Comparison of ENCODE assay signal across 9 cellular contexts in the genomic region with DNA sequence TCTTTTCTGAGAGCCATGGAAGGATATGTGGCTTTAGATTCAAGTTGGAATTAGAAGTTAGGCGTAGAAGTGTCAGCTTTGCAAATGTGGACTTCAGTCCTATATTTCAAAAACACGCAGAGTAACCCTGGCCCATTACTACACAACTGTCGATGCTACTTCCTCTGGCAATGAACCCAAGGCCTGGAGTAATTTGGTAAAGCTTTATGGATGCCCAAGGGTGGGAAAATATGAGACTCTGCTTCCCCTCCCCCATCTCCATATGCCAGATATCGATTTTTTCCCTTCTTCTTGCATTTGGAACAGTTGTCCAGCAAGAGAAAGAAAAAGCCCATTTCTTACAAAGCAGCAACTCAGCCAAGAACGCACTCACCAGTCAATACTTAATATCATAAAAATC. TPM values are rescaled to one million over a fixed set of nuclear protein-coding genes. Genes with fewer than 3 reads are reported as not detected.
DNase-seq lines count a peak whose midpoint lies in the region; ATAC-seq and TF ChIP-seq lines count a peak whose summit lies in the region.
"Had no signal": no experiment of that assay in that cellular context is flagged by ENCODE, and none has a peak within 500 bp of the region (broad histone marks: within the 10 kb centered on the region; RNA-seq: fewer than 3 reads in every experiment).

No MANE protein-coding gene starts in this region.

- peak overlapping the region; percentile 77 for H3K4me3 Mint-ChIP-seq in glutamatergic neuron (ENCODE audit: unreplicated experiment)

- POLR2A ChIA-PET in Panc1 (lab: Charles Lee): no interaction called here

- H3K4me3 ChIP-seq in Panc1 (ENCODE audit: low read depth in 2 of 2, low read length in 2 of 2) (no peak overlapping the region), spleen (no peak overlapping the region), brain microvascular endothelial cell (ENCODE audit: low read depth, low read length) (no peak overlapping the region)

- peak overlapping the region; percentile 97 for H3K27ac Mint-ChIP-seq in glutamatergic neuron (ENCODE audit: unreplicated experiment)

- TF ChIP-seq POLR2A in spleen (IDR thresholded peaks at IDR 0.05): no peak

- no TSS peak for BruUV-seq in Panc1 (replicated peaks; lab: Mats Ljungman, UMichigan)

- in situ Hi-C loops in Panc1 (cut with HindIII; ENCODE audit: low pct_unique_long_range_greater_than_20kb, low sequenced_read_pairs): no loop called here
- in situ Hi-C loops in brain microvascular endothelial cell (cut with HindIII; ENCODE audit: low pct_ligation_motif_present, low sequenced_read_pairs): no loop called here

- DNase-seq in NCI-H146 (lab: John Stamatoyannopoulos, UW) (peak; percentile 22), NCI-H146 treated with DMSO at 0.1 percent for 48 hours (lab: John Stamatoyannopoulos, UW; ENCODE audit: unreplicated experiment) (no peak), Panc1 (ENCODE audit: low read depth, low spot score) (no peak), glutamatergic neuron (no peak), spleen (no peak), brain microvascular endothelial cell (no peak), GF-D8 (lab: John Stamatoyannopoulos, UW) (no peak), HK-2 (ENCODE audit: unreplicated experiment) (no peak)
- DNase-seq: NCI-H1930 had no signal

- peaks cover 7% of the 10 kb centered on the region; the same call in 1 of the 2 replicates for H3K36me3 ChIP-seq in Panc1 (ENCODE audit: control insufficient read depth, insufficient read depth, low read length)
- H3K36me3 ChIP-seq in spleen: no peaks in the 10 kb centered on the region
- H3K36me3 ChIP-seq in brain microvascular endothelial cell (replicated peaks): no peaks in the 10 kb centered on the region

- H3K4me1 ChIP-seq in Panc1 (ENCODE audit: control insufficient read depth, insufficient read depth, low read length): peaks cover 27% of the 10 kb centered on the region
- peaks cover 18 to 79% (median 57%) of the 10 kb centered on the region in 6 donors for H3K4me1 ChIP-seq in spleen

- H3K9me3 ChIP-seq in Panc1 (ENCODE audit: control insufficient read depth, insufficient read depth, low read depth, low read length) (no peaks in the 10 kb centered on the region), spleen (no peaks in the 10 kb centered on the region)

- no peaks in the 10 kb centered on the region for H3K36me3 Mint-ChIP-seq in glutamatergic neuron (ENCODE audit: unreplicated experiment)

- CTCF ChIA-PET in Panc1 (lab: Charles Lee): no interaction called here

- no peaks in the 10 kb centered on the region for H3K27me3 ChIP-seq in Panc1 (ENCODE audit: control insufficient read depth, insufficient read depth, low read length)
- H3K27me3 ChIP-seq in spleen (replicated peaks in 1 of 7): no peaks in the 10 kb centered on the region
- H3K27me3 ChIP-seq in brain microvascular endothelial cell (replicated peaks): no peaks in the 10 kb centered on the region

- WGBS in spleen, 5 donors: 72 to 86% (median 76%) methylated on average over 5 of the region's 5 CpGs

- intact Hi-C loops in Panc1 (cut with micrococcal nuclease; ENCODE audit: unreplicated experiment): no loop called here
- intact Hi-C loops in spleen (cut with DNase I; ENCODE audit: low total_unique reads): loop anchor here (10.0 kb wide), 1 partner anchor 376 kb away; a partner anchor contains a TSS

- no peak for TF ChIP-seq CTCF in Panc1 (IDR thresholded peaks at IDR 0.05)
- no peak for TF ChIP-seq CTCF in glutamatergic neuron (IDR thresholded peaks at IDR 0.05; ENCODE audit: partially characterized antibody, unreplicated experiment)
- no peak for TF ChIP-seq CTCF in spleen (IDR thresholded peaks at IDR 0.05 in 8 of 11, conservative IDR thresholded peaks at IDR 0.05 in 3 of 11)
- no peak for TF ChIP-seq CTCF in brain microvascular endothelial cell (IDR thresholded peaks at IDR 0.05; ENCODE audit: low read depth, low read length, missing control alignments)

- H3K27ac ChIP-seq in Panc1 (ENCODE audit: low read length) (peak overlapping the region; percentile 89), spleen (peak overlapping the region in 7 of 8 donors; percentile 85 to 95 (median 91)), brain microvascular endothelial cell (no peak overlapping the region)

- H3K9me3 Mint-ChIP-seq in glutamatergic neuron (ENCODE audit: unreplicated experiment): peaks cover 29% of the 10 kb centered on the region

- H3K27me3 Mint-ChIP-seq in glutamatergic neuron (ENCODE audit: unreplicated experiment): peaks cover 21% of the 10 kb centered on the region

- H3K4me1 Mint-ChIP-seq in glutamatergic neuron (ENCODE audit: low read depth, unreplicated experiment): peaks cover 35% of the 10 kb centered on the region

- no peak for ATAC-seq in Panc1

RNA-seq across cellular contexts. Expression of a gene that starts 2.9 kb away (rescaled TPM):
- 75.2 TPM for total RNA-seq in Panc1 (2021; ENCODE audit: unreplicated experiment)
- polyA plus RNA-seq in Panc1 (2012; ENCODE audit: insufficient read length): 64.3 TPM
- 297 TPM for total RNA-seq in glutamatergic neuron (ENCODE audit: unreplicated experiment)
- total RNA-seq in spleen: 10 to 100 TPM; 47.6 to 71.4 (median 61.7) TPM
- polyA plus RNA-seq in spleen: 10 to 100 TPM; 32.3 to 50.4 (median 46.5) TPM

RNA-seq across cellular contexts. Expression of a gene that starts 5.7 kb away (rescaled TPM):
- total RNA-seq in Panc1 (2021; ENCODE audit: unreplicated experiment): 22.4 TPM
- 17.6 TPM for polyA plus RNA-seq in Panc1 (2012; ENCODE audit: insufficient read length)
- 66.7 TPM for total RNA-seq in glutamatergic neuron (ENCODE audit: unreplicated experiment)
- 10 to 100 TPM; 23.6 to 30.6 (median 27.2) TPM for total RNA-seq in spleen
- polyA plus RNA-seq in spleen: 10 to 100 TPM in 1 of 3 donors, 1 to 10 TPM in 2; 7.9 to 11.0 (median 9.7) TPM
